Comparison of ENCODE assay signal across 11 cellular contexts in the genomic region with DNA sequence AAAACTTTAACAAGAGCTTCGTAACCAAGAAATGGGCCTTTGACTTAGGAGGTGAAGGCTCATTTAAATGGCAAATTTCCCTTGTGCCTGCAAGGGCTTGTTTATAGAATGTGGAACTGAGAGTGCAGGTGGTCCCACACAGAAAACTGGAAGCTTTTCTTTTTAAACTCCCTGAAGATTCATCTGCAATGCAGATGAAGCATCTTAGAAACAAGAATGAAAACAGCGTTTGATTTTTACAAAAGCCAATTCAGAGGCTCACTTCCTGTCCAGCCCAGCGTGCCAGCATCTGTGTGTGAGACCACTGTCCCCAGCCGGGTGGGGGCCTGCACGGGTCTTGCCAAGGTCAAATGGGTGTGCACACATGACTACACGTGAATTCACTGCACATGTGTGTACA.
A peak's percentile ranks its signal among the peaks of the same experiment; 100 is the strongest.
DNase-seq lines count a peak whose midpoint lies in the region; ATAC-seq and FAIRE-seq lines count a peak whose summit lies in the region.
"Had no signal": no experiment of that assay in that cellular context is flagged by ENCODE, and none has a peak within 500 bp of the region (broad histone marks: within the 10 kb centered on the region; RNA-seq: fewer than 3 reads in every experiment).

No MANE protein-coding gene starts in this region.

- H3K9me3 Mint-ChIP-seq in activated CD4-positive, alpha-beta memory T cell treated with anti-CD3 and anti-CD28 coated beads, Interleukin-2, amount 10 ng/mL, durations not matched to agents 7 days and 5 days = no peaks in the 10 kb centered on the region

- ATAC-seq in GM21576 (IDR thresholded peaks at IDR 0.05; ENCODE audit: unreplicated experiment) (peak; percentile 66), HG03521 (IDR thresholded peaks at IDR 0.05; ENCODE audit: unreplicated experiment) (peak; percentile 58)
- ATAC-seq: PC-3 had no signal

- whole genome bisulfite sequencing in small intestine, 3 donors = 54 to 61% (median 58%) methylated on average over 6 of the region's 6 CpGs

- H3K4me1 ChIP-seq in small intestine (ENCODE audit: control insufficient read depth in 2 of 2, insufficient read depth in 1 of 2, low read depth in 1 of 2, low read length in 1 of 2) = no peaks in the 10 kb centered on the region

- no peak overlapping the region for H3K4me3 ChIP-seq in small intestine (ENCODE audit: low read depth in 1 of 2, low read length in 2 of 2)

- DNase-seq in GM18507 (ENCODE audit: extremely low spot score, insufficient read length, low read depth) (peak; percentile 36), middle frontal gyrus (ENCODE audit: extremely low spot score, low spot score) (peak; percentile 22), HTR-8/SVneo (ENCODE audit: insufficient read length, low spot score) (no peak), small intestine (no peak)
- DNase-seq in activated CD4-positive, CD25-positive, alpha-beta regulatory T cell (lab: John Stamatoyannopoulos, UW) = no peak
- DNase-seq in activated CD4-positive, alpha-beta memory T cell treated with anti-CD3 and anti-CD28 coated beads, Interleukin-2, amount 10 ng/mL, durations not matched to agents 7 days and 5 days = no peak
- DNase-seq: mammary epithelial cell; PC-3; stimulated activated CD4-positive, alpha-beta T cell treated with anti-CD3 and anti-CD28 coated beads, Interleukin-2, amount 100 ng/mL, for 24 hours had no signal

- H3K4me1 Mint-ChIP-seq in activated CD4-positive, alpha-beta memory T cell treated with anti-CD3 and anti-CD28 coated beads, Interleukin-2, amount 10 ng/mL, durations not matched to agents 7 days and 5 days = peaks cover 4% of the 10 kb centered on the region

- H3K27me3 ChIP-seq in small intestine (ENCODE audit: control insufficient read depth in 2 of 2, insufficient read depth in 2 of 2, low read length in 2 of 2) = no peaks in the 10 kb centered on the region

- no peaks in the 10 kb centered on the region for H3K36me3 ChIP-seq in small intestine (ENCODE audit: control insufficient read depth in 2 of 2, insufficient read depth in 2 of 2, low read length in 2 of 2)

- H3K4me3 Mint-ChIP-seq in activated CD4-positive, alpha-beta memory T cell treated with anti-CD3 and anti-CD28 coated beads, Interleukin-2, amount 10 ng/mL, durations not matched to agents 7 days and 5 days = no peak overlapping the region

- POLR2A ChIA-PET in activated CD4-positive, alpha-beta memory T cell treated with anti-CD3 and anti-CD28 coated beads, Interleukin-2, amount 10 ng/mL, durations not matched to agents 7 days and 5 days (lab: Charles Lee) = no interaction called here

- H3K27ac Mint-ChIP-seq in activated CD4-positive, alpha-beta memory T cell treated with anti-CD3 and anti-CD28 coated beads, Interleukin-2, amount 10 ng/mL, durations not matched to agents 7 days and 5 days = no peak overlapping the region

- FAIRE-seq in GM18507 (lab: Jason Lieb, UNC) (peak; percentile 94), HTR-8/SVneo (lab: Jason Lieb, UNC) (no peak), small intestine (lab: Jason Lieb, UNC) (no peak)

- no peak overlapping the region for H3K27ac ChIP-seq in small intestine (ENCODE audit: low read depth in 1 of 2, low read length in 1 of 2)

- CTCF ChIA-PET in activated CD4-positive, alpha-beta memory T cell treated with anti-CD3 and anti-CD28 coated beads, Interleukin-2, amount 10 ng/mL, durations not matched to agents 7 days and 5 days (lab: Charles Lee) = no interaction called here

- H3K27me3 Mint-ChIP-seq in activated CD4-positive, alpha-beta memory T cell treated with anti-CD3 and anti-CD28 coated beads, Interleukin-2, amount 10 ng/mL, durations not matched to agents 7 days and 5 days = peaks cover 5% of the 10 kb centered on the region

- no peaks in the 10 kb centered on the region for H3K36me3 Mint-ChIP-seq in activated CD4-positive, alpha-beta memory T cell treated with anti-CD3 and anti-CD28 coated beads, Interleukin-2, amount 10 ng/mL, durations not matched to agents 7 days and 5 days (ENCODE audit: low read depth)

- H3K9me3 ChIP-seq in small intestine (ENCODE audit: control insufficient read depth, low read depth) = no peaks in the 10 kb centered on the region

Comparison
In these comparisons a context has a peak if more than half of its experiments do, and no peak if none do; other contexts are left out.
1. DNase-seq: peak in GM18507 (single experiment) and middle frontal gyrus (single experiment); none in HTR-8/SVneo (single experiment), activated CD4-positive, CD25-positive, alpha-beta regulatory T cell (0 of 4), small intestine (single experiment) and activated CD4-positive, alpha-beta memory T cell treated with anti-CD3 and anti-CD28 coated beads, Interleukin-2, amount 10 ng/mL, durations not matched to agents 7 days and 5 days (single experiment).